Comparison of ENCODE assay signal across 8 cellular contexts in genomic region chr6:24859608-24860007, GRCh38.
DNase-seq lines count a peak whose midpoint lies in the region; ATAC-seq and TF ChIP-seq lines count a peak whose summit lies in the region.
"Had no signal": no experiment of that assay in that cellular context is flagged by ENCODE, and none has a peak within 500 bp of the region (broad histone marks: within the 10 kb centered on the region; RNA-seq: fewer than 3 reads in every experiment).

No MANE protein-coding gene starts in this region.

- no peaks in the 10 kb centered on the region for H3K9me3 ChIP-seq in DOHH2 (ENCODE audit: control insufficient read depth, insufficient read depth, low read length)
- H3K9me3 ChIP-seq in T-helper 17 cell (ENCODE audit: control insufficient read depth, low read length, poor library complexity, severe bottlenecking) = no peaks in the 10 kb centered on the region

- no peak for TF ChIP-seq CTCF in DOHH2 (IDR thresholded peaks at IDR 0.05; ENCODE audit: low read depth, low read length, poor library complexity, severe bottlenecking)
- TF ChIP-seq CTCF in NB4 (IDR thresholded peaks at IDR 0.05; ENCODE audit: low read depth, low read length) = no peak

- H3K4me3 Mint-ChIP-seq in T-helper 17 cell = peak overlapping the region; percentile 45
- peak overlapping the region; percentile 46 to 84 (median 72) for H3K4me3 Mint-ChIP-seq in naive thymus-derived CD8-positive, alpha-beta T cell

- H3K4me2 ChIP-seq in DOHH2 (ENCODE audit: low read length) = peak overlapping the region; percentile 87

- H3K36me3 Mint-ChIP-seq in T-helper 17 cell (ENCODE audit: low read depth) = peaks cover 24% of the 10 kb centered on the region
- H3K36me3 Mint-ChIP-seq in naive thymus-derived CD8-positive, alpha-beta T cell = peaks cover 33 to 99% (median 53%) of the 10 kb centered on the region in 3 donors

- H3K27me3 ChIP-seq in DOHH2 (ENCODE audit: control insufficient read depth, low read length) = no peaks in the 10 kb centered on the region

- H3K79me2 ChIP-seq in DOHH2 (ENCODE audit: control insufficient read depth, low read length) = peaks cover 11% of the 10 kb centered on the region

- H3K4me1 ChIP-seq in DOHH2 (ENCODE audit: control insufficient read depth, low read length) = peaks cover 93% of the 10 kb centered on the region

- H3K9me2 ChIP-seq in DOHH2 (replicated peaks; ENCODE audit: control insufficient read depth, low read length) = no peaks in the 10 kb centered on the region

- H3K4me3 ChIP-seq in DOHH2 (ENCODE audit: low read length) (peak overlapping the region; percentile 62), NB4 (ENCODE audit: low read depth, low read length) (no peak overlapping the region)

- no peak for ATAC-seq in T-helper 17 cell
- ATAC-seq in naive thymus-derived CD8-positive, alpha-beta T cell = no peak
- no peak for ATAC-seq in HG02623 (IDR thresholded peaks at IDR 0.05; ENCODE audit: unreplicated experiment)

- H3K4me1 Mint-ChIP-seq in T-helper 17 cell = peaks cover 66% of the 10 kb centered on the region
- peaks cover 39 to 93% (median 87%) of the 10 kb centered on the region in 4 donors for H3K4me1 Mint-ChIP-seq in naive thymus-derived CD8-positive, alpha-beta T cell

- H3K27ac Mint-ChIP-seq in T-helper 17 cell = peak overlapping the region; percentile 96
- H3K27ac Mint-ChIP-seq in naive thymus-derived CD8-positive, alpha-beta T cell = peak overlapping the region; percentile 88 to 98 (median 94)

- POLR2A ChIA-PET in naive thymus-derived CD8-positive, alpha-beta T cell (lab: Charles Lee) = interaction anchor here (1.1 to 6.3 kb wide), 7 partner anchors 13 to 158 kb away, joined by 3 to 66 read pairs (median 4); partner anchors contain the start of gene RIPOR2

- H3K9me3 Mint-ChIP-seq in naive thymus-derived CD8-positive, alpha-beta T cell = no peaks in the 10 kb centered on the region

- H3K27ac ChIP-seq in DOHH2 (ENCODE audit: low read depth, low read length) = peak overlapping the region; percentile 96

- peaks cover 88% of the 10 kb centered on the region for H3K36me3 ChIP-seq in DOHH2 (ENCODE audit: control insufficient read depth, low read length)

- peaks cover 67% of the 10 kb centered on the region for H3F3A ChIP-seq in DOHH2 (ENCODE audit: control insufficient read depth, insufficient read depth)

- TF ChIP-seq POLR2A in NB4 (IDR thresholded peaks at IDR 0.05; ENCODE audit: extremely low read depth, insufficient read length) = no peak

- no peaks in the 10 kb centered on the region for H3K27me3 Mint-ChIP-seq in T-helper 17 cell
- H3K27me3 Mint-ChIP-seq in naive thymus-derived CD8-positive, alpha-beta T cell = no peaks in the 10 kb centered on the region

- DNase-seq in NB4 (ENCODE audit: low read depth) (peak; percentile 77), T-helper 17 cell (no peak), retina (no peak), ecto neural progenitor cell (ENCODE audit: low spot score) (no peak)
- DNase-seq in naive thymus-derived CD8-positive, alpha-beta T cell = no peak
- DNase-seq: activated T-cell treated with anti-CD3 and anti-CD28 coated beads, Interleukin-2, amount 50 U/mL, for 48 hours had no signal

- no peaks in the 10 kb centered on the region for H4K20me1 ChIP-seq in DOHH2 (ENCODE audit: control insufficient read depth, insufficient read depth, low read depth, low read length)
